ENCODE assay signal across 10 cellular contexts in the genomic region with DNA sequence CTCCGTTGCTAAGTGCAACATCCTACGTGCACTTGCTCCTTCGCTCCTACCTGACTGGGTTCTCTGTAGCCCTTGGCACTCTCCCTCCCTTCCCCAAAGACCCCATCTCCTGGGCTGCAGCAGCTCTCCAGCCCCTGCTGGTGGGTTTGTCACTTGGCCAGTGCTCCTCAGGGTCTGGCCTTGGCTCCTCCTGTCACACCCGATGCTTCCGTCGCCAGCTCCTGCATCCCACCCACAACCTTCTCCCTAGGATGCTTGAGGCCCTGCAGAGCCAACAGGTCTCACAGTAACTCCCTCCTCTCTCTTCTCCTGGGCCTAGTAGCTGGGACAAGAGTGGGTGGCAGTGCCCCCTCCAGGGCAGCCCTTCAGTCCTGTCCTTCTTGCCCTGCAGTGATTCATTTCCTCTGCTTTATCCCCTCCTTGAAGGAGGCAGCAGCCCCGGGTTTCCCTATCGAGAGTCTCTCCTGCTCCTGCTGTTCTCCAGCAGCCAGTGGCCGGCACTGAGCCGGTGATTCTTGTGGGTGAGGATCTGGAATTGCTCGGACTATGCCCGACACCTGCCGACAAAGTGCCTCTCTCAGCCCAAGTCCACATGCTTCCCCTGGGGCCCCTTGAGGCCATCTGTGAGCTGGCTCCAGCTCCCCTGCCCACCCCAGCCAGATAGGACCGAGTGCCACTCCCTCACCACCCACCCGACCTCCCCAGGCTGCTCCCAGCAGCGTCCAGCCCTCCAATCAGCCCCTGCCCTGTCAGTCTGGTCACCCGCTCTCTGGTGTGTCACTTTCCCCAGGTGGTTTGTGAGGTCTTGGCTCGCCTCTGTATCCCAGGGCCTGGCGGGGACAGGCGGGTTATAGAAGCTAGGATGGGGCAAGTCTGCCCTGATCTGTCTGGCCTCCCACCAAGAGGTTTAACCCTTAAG. TPM values are rescaled to one million over a fixed set of nuclear protein-coding genes. Genes with fewer than 3 reads are reported as not detected.
DNase-seq lines count a peak whose midpoint lies in the region; ATAC-seq and TF ChIP-seq lines count a peak whose summit lies in the region.
"Had no signal": no experiment of that assay in that cellular context is flagged by ENCODE, and none has a peak within 500 bp of the region (broad histone marks: within the 10 kb centered on the region; RNA-seq: fewer than 3 reads in every experiment).

No MANE protein-coding gene starts in this region.

- BruUV-seq in MCF 10A (replicated peaks; lab: Mats Ljungman, UMichigan), result no TSS peak

- intact Hi-C loops in MCF 10A (cut with micrococcal nuclease) (loop anchor here (10.0 kb wide), 1 partner anchor 249 kb away; no protein-coding TSS in a partner anchor), breast epithelium (cut with DNase I; ENCODE audit: low total_unique reads) (loop anchor here (10.0 kb wide), 1 partner anchor 241 kb away; no protein-coding TSS in a partner anchor), left cardiac atrium (cut with DNase I) (loop anchor here in 1 of 2 donors (10.0 kb wide), 1 partner anchor 91 kb away; the partner anchor contains the start of genes PMM2 and TMEM186), transverse colon (cut with DNase I; ENCODE audit: low total_unique reads) (no loop called here)

- CTCF ChIA-PET in MCF 10A (lab: Yijun Ruan, JAX) (interaction anchor here (0.5 to 1.1 kb wide), 6 partner anchors 18 to 317 kb away, joined by 3 to 5 read pairs (median 4); no protein-coding TSS in a partner anchor), T-cell (lab: Charles Lee) (interaction anchor here in 1 of 2 donors (0.8 kb wide), 1 partner anchor 13 kb away, joined by 3 read pairs; no protein-coding TSS in a partner anchor)

- H3K27ac Mint-ChIP-seq in MCF 10A (ENCODE audit: low read depth, unreplicated experiment), result no peak overlapping the region
- peak overlapping the region in 1 of 2 donors; percentile 59 for H3K27ac Mint-ChIP-seq in T-cell

- peaks cover 23% of the 10 kb centered on the region for H3K4me1 Mint-ChIP-seq in MCF 10A (ENCODE audit: insufficient read depth, unreplicated experiment)
- H3K4me1 Mint-ChIP-seq in T-cell, result peaks cover 9 to 11% (median 11%) of the 10 kb centered on the region in 3 donors

- DNase-seq in MCF 10A (ENCODE audit: unreplicated experiment), result peak; percentile 50
- no peak for DNase-seq in breast epithelium (ENCODE audit: low spot score in 2 of 2)
- no peak for DNase-seq in T-cell
- no peak for DNase-seq in left cardiac atrium
- DNase-seq in transverse colon, result peak; percentile 50
- DNase-seq in UCSD-AML1 (lab: John Stamatoyannopoulos, UW; ENCODE audit: unreplicated experiment), result no peak
- DNase-seq in epidermal melanocyte (ENCODE audit: insufficient read length, low spot score), result no peak
- no peak for DNase-seq in COR-L47 (lab: John Stamatoyannopoulos, UW)

- H3K27me3 Mint-ChIP-seq in MCF 10A (ENCODE audit: insufficient read depth, unreplicated experiment) (no peaks in the 10 kb centered on the region), T-cell (peaks cover 6 to 12% of the 10 kb centered on the region in 2 donors)
- H3K27me3 Mint-ChIP-seq: activated naive CD8-positive, alpha-beta T cell had no signal

- no peak for TF ChIP-seq EP300 in transverse colon (IDR thresholded peaks at IDR 0.05; ENCODE audit: low read depth)

- peaks cover 0 to 6% of the 10 kb centered on the region in 2 donors for H3K4me1 ChIP-seq in breast epithelium
- peaks cover 11 to 31% (median 29%) of the 10 kb centered on the region in 4 donors for H3K4me1 ChIP-seq in transverse colon

- H3K4me3 Mint-ChIP-seq in MCF 10A (ENCODE audit: unreplicated experiment), result no peak overlapping the region
- no peak overlapping the region for H3K4me3 Mint-ChIP-seq in T-cell
- H3K4me3 Mint-ChIP-seq: activated naive CD8-positive, alpha-beta T cell had no signal

- no peak for TF ChIP-seq CTCF in MCF 10A (IDR thresholded peaks at IDR 0.05; ENCODE audit: unreplicated experiment)
- no peak for TF ChIP-seq CTCF in breast epithelium (IDR thresholded peaks at IDR 0.05)
- TF ChIP-seq CTCF in transverse colon (IDR thresholded peaks at IDR 0.05), result no peak

- H3K9me3 Mint-ChIP-seq in MCF 10A (ENCODE audit: unreplicated experiment), result no peaks in the 10 kb centered on the region
- no peaks in the 10 kb centered on the region for H3K9me3 Mint-ChIP-seq in T-cell

- POLR2A ChIA-PET in MCF 10A (lab: Yijun Ruan, JAX), result interaction anchor here (1.3 kb wide), 1 partner anchor 15 kb away, joined by 3 read pairs; no protein-coding TSS in a partner anchor
- POLR2A ChIA-PET in T-cell (lab: Charles Lee), result no interaction called here

- H3K36me3 Mint-ChIP-seq in MCF 10A (ENCODE audit: insufficient read depth, unreplicated experiment), result peaks cover 11% of the 10 kb centered on the region
- H3K36me3 Mint-ChIP-seq in T-cell, result peaks cover 5% of the 10 kb centered on the region
- H3K36me3 Mint-ChIP-seq: activated naive CD8-positive, alpha-beta T cell had no signal

- TF ChIP-seq POLR2A in breast epithelium (IDR thresholded peaks at IDR 0.05) (no peak), transverse colon (IDR thresholded peaks at IDR 0.05) (no peak)

- no peaks in the 10 kb centered on the region for H3K27me3 ChIP-seq in breast epithelium
- H3K27me3 ChIP-seq in transverse colon, result no peaks in the 10 kb centered on the region

- H3K27ac ChIP-seq in breast epithelium (no peak overlapping the region), transverse colon (no peak overlapping the region)

- ATAC-seq in T-cell (replicated peaks in 1 of 4), result peak in 3 of 4 experiments; percentile 14 to 43 (median 17)
- peak; percentile 20 to 44 for ATAC-seq in left cardiac atrium

- H3K36me3 ChIP-seq in breast epithelium (no peaks in the 10 kb centered on the region), transverse colon (peaks cover 0 to under 1% (median 0%) of the 10 kb centered on the region in 4 donors)

- WGBS in transverse colon (ENCODE audit: low coverage in 1 of 2), 2 donors, result 16% methylated on average over 20 of the region's 20 CpGs; no CpG with 5 or more reads in 1 of the 2 donors

- in situ Hi-C loops in transverse colon (cut with MboI; ENCODE audit: low pct_ligation_motif_present in 1 of 4, low pct_unique_long_range_greater_than_20kb in 1 of 4, low sequenced_read_pairs in 3 of 4), result loop anchor here (10.0 to 25.0 kb wide), 3 partner anchors 221 to 251 kb away; partner anchors contain the start of gene ABAT (in 1 of the 4)

- H3K4me3 ChIP-seq in breast epithelium (peak overlapping the region in 1 of 3 donors; percentile 15), transverse colon (no peak overlapping the region)

- no peaks in the 10 kb centered on the region for H3K9me3 ChIP-seq in breast epithelium
- no peaks in the 10 kb centered on the region for H3K9me3 ChIP-seq in transverse colon

RNA-seq across cellular contexts. Expression of gene LITAFD, which starts 3.8 kb away (rescaled TPM):
- total RNA-seq in MCF 10A (2022), result not detected in 2 replicates
- total RNA-seq in breast epithelium, result not detected
- not detected for total RNA-seq in T-cell
- not detected for total RNA-seq in left cardiac atrium
- not detected for total RNA-seq in transverse colon
- total RNA-seq: pulmonary artery endothelial cell had no signal

RNA-seq across cellular contexts. Expression of gene CARHSP1, which starts 17.1 kb away (rescaled TPM):
- 23.9 and 27.8 TPM in 2 replicates for total RNA-seq in MCF 10A (2022)
- total RNA-seq in breast epithelium, result 100 to 1,000 TPM in 1 of 3 donors, 10 to 100 TPM in 2; 58.6 to 126 (median 83.9) TPM
- total RNA-seq in T-cell, result 10 to 100 TPM; 32.9 to 44.3 (median 41.8) TPM
- 10 to 100 TPM; 35.5 to 37.6 TPM for total RNA-seq in left cardiac atrium
- total RNA-seq in transverse colon, result 10 to 100 TPM; 11.6 to 61.7 (median 39.6) TPM

Comparison
In these comparisons a context has a peak if more than half of its experiments do, and no peak if none do; other contexts are left out.
1. DNase-seq: peak in MCF 10A (single experiment) and transverse colon (single experiment); none in breast epithelium (0 of 2), T-cell (0 of 34), left cardiac atrium (single experiment), UCSD-AML1 (single experiment), epidermal melanocyte (single experiment) and COR-L47 (single experiment).